8 cellular contexts compared by ENCODE assay signal in genomic region chr1:44217809-44218410, GRCh38. TPM values are rescaled to one million over a fixed set of nuclear protein-coding genes. Genes with fewer than 3 reads are reported as not detected.
DNase-seq lines count a peak whose midpoint lies in the region; ATAC-seq and TF ChIP-seq lines count a peak whose summit lies in the region.

No MANE protein-coding gene starts in this region.

- H3K4me3 ChIP-seq in CD8-positive, alpha-beta T cell (ENCODE audit: low read depth, low read length): no peak overlapping the region

- H3K4me1 Mint-ChIP-seq in CD8-positive, alpha-beta T cell (ENCODE audit: low read depth): peaks cover 37% of the 10 kb centered on the region
- peaks cover 22% of the 10 kb centered on the region for H3K4me1 Mint-ChIP-seq in activated CD8-positive, alpha-beta T cell treated with anti-CD3 and anti-CD28 coated beads for 36 hours (ENCODE audit: low read depth)

- ATAC-seq in CD8-positive, alpha-beta T cell: peak; percentile 54
- ATAC-seq in HG03342 (IDR thresholded peaks at IDR 0.05; ENCODE audit: unreplicated experiment): peak; percentile 46
- ATAC-seq in activated CD8-positive, alpha-beta T cell treated with anti-CD3 and anti-CD28 coated beads for 36 hours: peak; percentile 68
- ATAC-seq in HG02981 (IDR thresholded peaks at IDR 0.05; ENCODE audit: unreplicated experiment): no peak

- peak overlapping the region; percentile 41 for H3K27ac Mint-ChIP-seq in CD8-positive, alpha-beta T cell
- H3K27ac Mint-ChIP-seq in activated CD8-positive, alpha-beta T cell treated with anti-CD3 and anti-CD28 coated beads for 36 hours: no peak overlapping the region

- H3K4me1 ChIP-seq in CD8-positive, alpha-beta T cell (ENCODE audit: insufficient read depth, low read length): peaks cover 13% of the 10 kb centered on the region

- TF ChIP-seq CTCF in CD8-positive, alpha-beta T cell (IDR thresholded peaks at IDR 0.05): peak; percentile 81
- TF ChIP-seq CTCF in activated CD8-positive, alpha-beta T cell treated with anti-CD3 and anti-CD28 coated beads for 36 hours (IDR thresholded peaks at IDR 0.05): peak; percentile 91

- CTCF ChIA-PET in CD8-positive, alpha-beta T cell (lab: Charles Lee): interaction anchor here (0.8 to 5.3 kb wide), 18 partner anchors 9 to 435 kb away, joined by 3 to 33 read pairs (median 4); no protein-coding TSS in a partner anchor
- CTCF ChIA-PET in activated CD8-positive, alpha-beta T cell treated with anti-CD3 and anti-CD28 coated beads for 36 hours (lab: Charles Lee): interaction anchor here (0.6 to 5.4 kb wide), 42 partner anchors 9 to 456 kb away, joined by 3 to 61 read pairs (median 4); partner anchors contain the start of gene TMEM53

- peaks cover 73% of the 10 kb centered on the region for H3K36me3 Mint-ChIP-seq in CD8-positive, alpha-beta T cell
- H3K36me3 Mint-ChIP-seq in activated CD8-positive, alpha-beta T cell treated with anti-CD3 and anti-CD28 coated beads for 36 hours (ENCODE audit: low read depth): peaks cover 11% of the 10 kb centered on the region

- H3K9me3 ChIP-seq in CD8-positive, alpha-beta T cell (ENCODE audit: low read length): no peaks in the 10 kb centered on the region

- H3K36me3 ChIP-seq in CD8-positive, alpha-beta T cell (ENCODE audit: insufficient read depth, low read length): peaks cover 29% of the 10 kb centered on the region

- no peaks in the 10 kb centered on the region for H3K27me3 Mint-ChIP-seq in CD8-positive, alpha-beta T cell (ENCODE audit: low read depth)
- H3K27me3 Mint-ChIP-seq in activated CD8-positive, alpha-beta T cell treated with anti-CD3 and anti-CD28 coated beads for 36 hours: no peaks in the 10 kb centered on the region

- H3K9me3 Mint-ChIP-seq in CD8-positive, alpha-beta T cell: no peaks in the 10 kb centered on the region
- no peaks in the 10 kb centered on the region for H3K9me3 Mint-ChIP-seq in activated CD8-positive, alpha-beta T cell treated with anti-CD3 and anti-CD28 coated beads for 36 hours

- H3K4me3 Mint-ChIP-seq in CD8-positive, alpha-beta T cell: no peak overlapping the region
- no peak overlapping the region for H3K4me3 Mint-ChIP-seq in activated CD8-positive, alpha-beta T cell treated with anti-CD3 and anti-CD28 coated beads for 36 hours

- H3K27me3 ChIP-seq in CD8-positive, alpha-beta T cell (ENCODE audit: insufficient read depth, low read length): no peaks in the 10 kb centered on the region

- intact Hi-C loops in CD8-positive, alpha-beta T cell (cut with DNase I, micrococcal nuclease): loop anchor here (1.0 to 10.0 kb wide), 9 partner anchors 100 to 1087 kb away; partner anchors contain the start of genes CFAP57 (in 1 of the 2), EBNA1BP2 (in 1 of the 2), EIF2B3 (in 1 of the 2) and KDM4A (in 1 of the 2)
- intact Hi-C loops in activated CD8-positive, alpha-beta T cell treated with anti-CD3 and anti-CD28 coated beads for 36 hours (cut with micrococcal nuclease): loop anchor here (2.0 to 10.0 kb wide), 2 partner anchors 101 to 377 kb away; no protein-coding TSS in a partner anchor

- POLR2A ChIA-PET in CD8-positive, alpha-beta T cell (lab: Charles Lee): no interaction called here
- POLR2A ChIA-PET in activated CD8-positive, alpha-beta T cell treated with anti-CD3 and anti-CD28 coated beads for 36 hours (lab: Charles Lee): interaction anchor here (0.8 to 1.8 kb wide), 4 partner anchors 18 to 112 kb away, joined by 3 to 5 read pairs (median 4); no protein-coding TSS in a partner anchor

- DNase-seq in CD8-positive, alpha-beta T cell: peak; percentile 52 to 78 (median 61)
- DNase-seq in NCI-H774 (lab: John Stamatoyannopoulos, UW) (peak; percentile 83), lung microvascular endothelial cell (ENCODE audit: low read depth in 2 of 2) (peak; percentile 71 to 80)
- DNase-seq in activated CD8-positive, alpha-beta T cell treated with anti-CD3 and anti-CD28 coated beads for 36 hours: peak; percentile 89
- peak; percentile 65 for DNase-seq in effector CD4-positive, alpha-beta T cell
- DNase-seq in stimulated activated CD8-positive, alpha-beta memory T cell treated with anti-CD3 and anti-CD28 coated beads, Interleukin-15, amount 100 ng/mL, for 1 hour (ENCODE audit: low read depth): peak; percentile 50

- H3K27ac ChIP-seq in CD8-positive, alpha-beta T cell (ENCODE audit: low read depth, low read length): no peak overlapping the region

RNA-seq across cellular contexts. Expression of gene DMAP1, which starts 4.6 kb away (rescaled TPM):
- total RNA-seq in CD8-positive, alpha-beta T cell: 10 to 100 TPM; 59.0 to 59.5 TPM
- total RNA-seq in activated CD8-positive, alpha-beta T cell treated with anti-CD3 and anti-CD28 coated beads for 36 hours: 10 to 100 TPM; 26.5 to 29.6 TPM
- total RNA-seq in lung microvascular endothelial cell: 13.3 and 16.6 TPM in 2 replicates
